Comparison of ENCODE assay signal across 1 cellular context in the genomic region with DNA sequence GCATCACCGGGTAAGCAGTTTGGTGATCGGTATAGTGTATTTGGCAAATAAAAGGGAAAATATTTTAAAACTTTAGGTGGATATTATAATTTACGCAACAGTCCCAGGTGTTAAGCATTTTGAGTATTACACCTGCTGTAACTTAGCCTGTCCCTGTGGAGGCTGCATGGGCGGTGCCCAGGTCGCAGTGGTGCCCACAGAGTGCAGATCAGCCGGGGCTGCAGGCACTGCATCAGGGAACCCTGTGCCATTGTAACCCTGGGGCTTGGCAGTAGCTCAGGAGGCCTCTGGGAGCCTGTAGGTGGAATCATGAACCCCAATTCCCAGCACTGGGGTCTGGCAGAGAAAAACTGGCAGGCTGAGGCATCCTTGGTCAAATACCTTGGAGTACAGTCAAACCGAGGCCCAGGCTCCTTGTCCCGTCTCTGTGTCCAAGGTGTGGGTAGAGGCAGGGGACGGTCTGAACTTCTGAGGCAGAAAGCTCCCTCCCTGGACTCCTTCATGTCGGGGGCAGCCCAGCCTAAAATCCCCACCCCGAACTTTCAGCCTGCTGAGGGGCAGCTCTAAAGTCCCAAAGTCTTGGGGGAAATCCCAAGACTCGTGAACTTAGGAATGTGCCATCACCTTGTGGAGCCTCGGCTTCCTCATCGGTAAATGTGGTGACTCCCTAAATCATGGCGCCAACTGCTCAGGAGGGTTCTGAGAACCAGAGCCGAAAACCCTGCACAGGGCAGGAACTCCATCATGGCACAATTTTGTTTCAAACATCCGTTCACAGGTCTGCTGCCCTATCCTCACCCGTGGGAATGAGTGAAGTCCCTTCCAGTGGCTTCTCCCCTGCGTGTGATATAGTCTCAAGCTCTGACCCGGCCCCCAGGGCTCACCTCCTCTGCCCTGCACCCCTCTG.
TF ChIP-seq lines count a peak whose summit lies in the region.

No MANE protein-coding gene starts in this region.

TF ChIP-seq in H1, 55 proteins besides CTCF, POLR2A, EP300 and RAD21:
- TF ChIP-seq CBX5 (IDR thresholded peaks at IDR 0.05; ENCODE audit: low read depth, low read length) (no peak), RBBP5 (IDR thresholded peaks at IDR 0.05; ENCODE audit: borderline replicate concordance, low read depth, low read length) (no peak), SIN3A (conservative IDR thresholded peaks at IDR 0.05 in 1 of 2, IDR thresholded peaks at IDR 0.05 in 1 of 2; ENCODE audit: low read depth in 1 of 2, low read length in 2 of 2) (no peak), SUZ12 (IDR thresholded peaks at IDR 0.05; ENCODE audit: low read length) (no peak), EGR1 (IDR thresholded peaks at IDR 0.05; ENCODE audit: borderline replicate concordance, low read depth, low read length) (no peak), MAFK (IDR thresholded peaks at IDR 0.05; ENCODE audit: low read depth, low read length) (no peak), CEBPB (IDR thresholded peaks at IDR 0.05; ENCODE audit: low read depth, low read length) (no peak), BCL11A (IDR thresholded peaks at IDR 0.05; ENCODE audit: low read depth in 2 of 2, low read length in 2 of 2) (no peak), NRF1 (IDR thresholded peaks at IDR 0.05; ENCODE audit: low read depth, low read length) (no peak), TAF1 (IDR thresholded peaks at IDR 0.05; ENCODE audit: low read depth, low read length) (no peak), TCF12 (IDR thresholded peaks at IDR 0.05; ENCODE audit: low read depth, low read length) (no peak), CHD1 (IDR thresholded peaks at IDR 0.05; ENCODE audit: low read depth, low read length) (no peak), RXRA (IDR thresholded peaks at IDR 0.05; ENCODE audit: insufficient read depth, low read depth, low read length) (no peak), HDAC2 (IDR thresholded peaks at IDR 0.05; ENCODE audit: borderline replicate concordance in 1 of 2, low read depth in 2 of 2, low read length in 2 of 2) (no peak)
- TF ChIP-seq, protein P1, sequence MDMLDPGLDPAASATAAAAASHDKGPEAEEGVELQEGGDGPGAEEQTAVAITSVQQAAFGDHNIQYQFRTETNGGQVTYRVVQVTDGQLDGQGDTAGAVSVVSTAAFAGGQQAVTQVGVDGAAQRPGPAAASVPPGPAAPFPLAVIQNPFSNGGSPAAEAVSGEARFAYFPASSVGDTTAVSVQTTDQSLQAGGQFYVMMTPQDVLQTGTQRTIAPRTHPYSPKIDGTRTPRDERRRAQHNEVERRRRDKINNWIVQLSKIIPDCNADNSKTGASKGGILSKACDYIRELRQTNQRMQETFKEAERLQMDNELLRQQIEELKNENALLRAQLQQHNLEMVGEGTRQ (IDR thresholded peaks at IDR 0.05; ENCODE audit: low read length), result no peak
- TF ChIP-seq, protein P2, sequence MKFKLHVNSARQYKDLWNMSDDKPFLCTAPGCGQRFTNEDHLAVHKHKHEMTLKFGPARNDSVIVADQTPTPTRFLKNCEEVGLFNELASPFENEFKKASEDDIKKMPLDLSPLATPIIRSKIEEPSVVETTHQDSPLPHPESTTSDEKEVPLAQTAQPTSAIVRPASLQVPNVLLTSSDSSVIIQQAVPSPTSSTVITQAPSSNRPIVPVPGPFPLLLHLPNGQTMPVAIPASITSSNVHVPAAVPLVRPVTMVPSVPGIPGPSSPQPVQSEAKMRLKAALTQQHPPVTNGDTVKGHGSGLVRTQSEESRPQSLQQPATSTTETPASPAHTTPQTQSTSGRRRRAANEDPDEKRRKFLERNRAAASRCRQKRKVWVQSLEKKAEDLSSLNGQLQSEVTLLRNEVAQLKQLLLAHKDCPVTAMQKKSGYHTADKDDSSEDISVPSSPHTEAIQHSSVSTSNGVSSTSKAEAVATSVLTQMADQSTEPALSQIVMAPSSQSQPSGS (IDR thresholded peaks at IDR 0.05; ENCODE audit: low read length), result no peak
